In the genomic region with DNA sequence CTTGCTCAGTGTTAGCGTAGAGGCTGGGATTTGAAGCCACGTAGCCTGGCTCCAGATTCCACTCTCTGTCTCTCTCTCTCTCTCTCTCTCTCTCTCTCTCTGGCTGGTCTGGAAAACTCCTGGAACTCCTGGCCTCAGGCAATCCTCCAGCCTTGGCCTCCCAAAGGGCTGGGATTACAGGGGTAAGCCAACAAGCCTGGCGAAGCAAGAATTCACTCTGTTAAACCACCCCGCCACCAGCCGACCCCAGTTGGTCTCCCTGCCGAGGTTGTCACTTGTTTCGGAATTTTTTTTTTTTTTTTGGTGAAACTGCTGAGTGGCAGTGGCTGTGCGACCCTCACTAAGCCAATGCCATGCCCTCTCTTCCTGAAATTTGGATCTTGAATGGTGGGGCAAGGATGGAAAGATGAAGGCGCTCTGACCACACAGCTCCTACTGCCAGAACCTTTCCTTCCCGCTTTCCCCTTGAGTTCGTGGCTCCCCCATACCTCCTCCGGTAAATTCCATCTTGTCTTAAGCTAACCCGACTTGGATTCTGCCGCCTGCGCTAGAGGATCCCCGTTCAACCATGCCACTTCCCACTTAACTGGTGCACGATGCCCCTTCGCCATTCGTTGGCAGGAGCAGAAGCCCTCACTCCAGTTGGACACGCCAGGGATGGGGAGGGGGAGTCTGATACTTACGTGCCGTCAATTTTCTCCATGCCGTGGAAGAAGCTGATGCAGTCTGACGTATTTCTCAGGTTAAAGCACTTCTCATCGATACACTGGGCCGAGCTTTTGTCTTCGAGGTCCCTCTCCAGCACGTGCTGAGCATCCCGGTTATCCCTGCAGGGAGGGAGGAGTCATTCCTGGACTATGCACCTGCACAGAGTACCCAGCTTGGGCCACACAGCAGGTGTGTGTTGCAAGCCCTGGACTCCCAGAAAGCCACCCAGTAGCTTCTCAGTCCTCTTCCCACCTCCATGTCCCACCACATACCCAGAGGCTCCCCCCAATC, we compare ENCODE assay signal across 1 cellular context.
A peak's percentile ranks its signal among the peaks of the same experiment; 100 is the strongest.
TF ChIP-seq lines count a peak whose summit lies in the region.

No MANE protein-coding gene starts in this region.

TF ChIP-seq in HepG2, 621 proteins besides CTCF, POLR2A, EP300 and RAD21 (continued from another document and continues in another):
- TF ChIP-seq HES4 (CRISPR knock-in tag; IDR thresholded peaks at IDR 0.05; ENCODE audit: borderline replicate concordance) (no peak), MAZ (IDR thresholded peaks at IDR 0.05; ENCODE audit: borderline replicate concordance, low read depth, low read length) (no peak), MAZ (CRISPR knock-in tag; IDR thresholded peaks at IDR 0.05; ENCODE audit: low read depth) (0 out of 2 replicates have a peak, but pooled peaks have one; percentile 37), TEAD3 (CRISPR knock-in tag; optimal IDR thresholded peaks at IDR 0.05; ENCODE audit: borderline replicate concordance) (peak; percentile 35), NFYC (CRISPR knock-in tag; IDR thresholded peaks at IDR 0.05) (no peak), ZNF484 (CRISPR knock-in tag; IDR thresholded peaks at IDR 0.05; ENCODE audit: borderline replicate concordance, low read depth) (no peak), ZNF768 (CRISPR knock-in tag; IDR thresholded peaks at IDR 0.05) (peak; percentile 73; the same call in 1 of the 2 replicates), ZFY (CRISPR knock-in tag; IDR thresholded peaks at IDR 0.05) (0 out of 2 replicates have a peak, but pooled peaks have one; percentile 9), RBFOX2 (IDR thresholded peaks at IDR 0.05; ENCODE audit: low read depth, low read length) (no peak), POLR2AphosphoS5 (IDR thresholded peaks at IDR 0.05; ENCODE audit: low read depth, low read length) (no peak), ZNF101 (CRISPR knock-in tag; IDR thresholded peaks at IDR 0.05; ENCODE audit: borderline replicate concordance, low read depth) (no peak), KDM5B (CRISPR knock-in tag; IDR thresholded peaks at IDR 0.05; ENCODE audit: borderline replicate concordance) (peak; percentile 36; the same call in 1 of the 2 replicates), ZNF788 (CRISPR knock-in tag; IDR thresholded peaks at IDR 0.05; ENCODE audit: borderline replicate concordance) (peak; percentile 67), CEBPB (IDR thresholded peaks at IDR 0.05; ENCODE audit: borderline replicate concordance, low read depth, low read length) (peak; percentile 78), HNF4G (IDR thresholded peaks at IDR 0.05; ENCODE audit: borderline replicate concordance, low read depth, low read length) (peak; percentile 57; the same call in 1 of the 2 replicates), HNF4G (CRISPR knock-in tag; IDR thresholded peaks at IDR 0.05; ENCODE audit: borderline replicate concordance, low read depth) (no peak), ZBTB7A (CRISPR knock-in tag; IDR thresholded peaks at IDR 0.05) (0 out of 2 replicates have a peak, but pooled peaks have one; percentile 30), MTA1 (CRISPR knock-in tag; IDR thresholded peaks at IDR 0.05; ENCODE audit: borderline replicate concordance) (no peak), MEF2D (CRISPR knock-in tag; IDR thresholded peaks at IDR 0.05) (0 out of 2 replicates have a peak, but pooled peaks have one; percentile 18), SP2 (CRISPR knock-in tag; IDR thresholded peaks at IDR 0.05) (no peak), ATF7 (IDR thresholded peaks at IDR 0.05) (no peak), ATF7 (CRISPR knock-in tag; IDR thresholded peaks at IDR 0.05) (no peak), PITX1 (CRISPR knock-in tag; IDR thresholded peaks at IDR 0.05) (0 out of 2 replicates have a peak, but pooled peaks have one; percentile 26), HCFC1 (IDR thresholded peaks at IDR 0.05; ENCODE audit: low read depth, low read length) (no peak), RAD51 (IDR thresholded peaks at IDR 0.05; ENCODE audit: borderline replicate concordance) (no peak)
- TF ChIP-seq, protein P1, sequence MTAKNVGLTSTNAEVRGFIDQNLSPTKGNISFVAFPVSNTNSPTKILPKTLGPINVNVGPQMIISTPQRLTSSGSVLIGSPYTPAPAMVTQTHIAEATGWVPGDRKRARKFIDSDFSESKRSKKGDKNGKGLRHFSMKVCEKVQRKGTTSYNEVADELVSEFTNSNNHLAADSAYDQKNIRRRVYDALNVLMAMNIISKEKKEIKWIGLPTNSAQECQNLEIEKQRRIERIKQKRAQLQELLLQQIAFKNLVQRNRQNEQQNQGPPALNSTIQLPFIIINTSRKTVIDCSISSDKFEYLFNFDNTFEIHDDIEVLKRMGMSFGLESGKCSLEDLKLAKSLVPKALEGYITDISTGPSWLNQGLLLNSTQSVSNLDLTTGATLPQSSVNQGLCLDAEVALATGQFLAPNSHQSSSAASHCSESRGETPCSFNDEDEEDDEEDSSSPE (CRISPR knock-in tag; IDR thresholded peaks at IDR 0.05): peak; percentile 72
- TF ChIP-seq, protein P2, sequence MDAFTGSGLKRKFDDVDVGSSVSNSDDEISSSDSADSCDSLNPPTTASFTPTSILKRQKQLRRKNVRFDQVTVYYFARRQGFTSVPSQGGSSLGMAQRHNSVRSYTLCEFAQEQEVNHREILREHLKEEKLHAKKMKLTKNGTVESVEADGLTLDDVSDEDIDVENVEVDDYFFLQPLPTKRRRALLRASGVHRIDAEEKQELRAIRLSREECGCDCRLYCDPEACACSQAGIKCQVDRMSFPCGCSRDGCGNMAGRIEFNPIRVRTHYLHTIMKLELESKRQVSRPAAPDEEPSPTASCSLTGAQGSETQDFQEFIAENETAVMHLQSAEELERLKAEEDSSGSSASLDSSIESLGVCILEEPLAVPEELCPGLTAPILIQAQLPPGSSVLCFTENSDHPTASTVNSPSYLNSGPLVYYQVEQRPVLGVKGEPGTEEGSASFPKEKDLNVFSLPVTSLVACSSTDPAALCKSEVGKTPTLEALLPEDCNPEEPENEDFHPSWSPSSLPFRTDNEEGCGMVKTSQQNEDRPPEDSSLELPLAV (CRISPR knock-in tag; conservative IDR thresholded peaks at IDR 0.05; ENCODE audit: low read depth): 0 out of 2 replicates have a peak, but pooled peaks have one; percentile 30
- TF ChIP-seq, protein P3, sequence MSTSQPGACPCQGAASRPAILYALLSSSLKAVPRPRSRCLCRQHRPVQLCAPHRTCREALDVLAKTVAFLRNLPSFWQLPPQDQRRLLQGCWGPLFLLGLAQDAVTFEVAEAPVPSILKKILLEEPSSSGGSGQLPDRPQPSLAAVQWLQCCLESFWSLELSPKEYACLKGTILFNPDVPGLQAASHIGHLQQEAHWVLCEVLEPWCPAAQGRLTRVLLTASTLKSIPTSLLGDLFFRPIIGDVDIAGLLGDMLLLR (CRISPR knock-in tag; IDR thresholded peaks at IDR 0.05): no peak
- TF ChIP-seq, protein P4, sequence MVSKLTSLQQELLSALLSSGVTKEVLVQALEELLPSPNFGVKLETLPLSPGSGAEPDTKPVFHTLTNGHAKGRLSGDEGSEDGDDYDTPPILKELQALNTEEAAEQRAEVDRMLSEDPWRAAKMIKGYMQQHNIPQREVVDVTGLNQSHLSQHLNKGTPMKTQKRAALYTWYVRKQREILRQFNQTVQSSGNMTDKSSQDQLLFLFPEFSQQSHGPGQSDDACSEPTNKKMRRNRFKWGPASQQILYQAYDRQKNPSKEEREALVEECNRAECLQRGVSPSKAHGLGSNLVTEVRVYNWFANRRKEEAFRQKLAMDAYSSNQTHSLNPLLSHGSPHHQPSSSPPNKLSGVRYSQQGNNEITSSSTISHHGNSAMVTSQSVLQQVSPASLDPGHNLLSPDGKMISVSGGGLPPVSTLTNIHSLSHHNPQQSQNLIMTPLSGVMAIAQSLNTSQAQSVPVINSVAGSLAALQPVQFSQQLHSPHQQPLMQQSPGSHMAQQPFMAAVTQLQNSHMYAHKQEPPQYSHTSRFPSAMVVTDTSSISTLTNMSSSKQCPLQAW (CRISPR knock-in tag; IDR thresholded peaks at IDR 0.05): no peak
- TF ChIP-seq, protein P5, sequence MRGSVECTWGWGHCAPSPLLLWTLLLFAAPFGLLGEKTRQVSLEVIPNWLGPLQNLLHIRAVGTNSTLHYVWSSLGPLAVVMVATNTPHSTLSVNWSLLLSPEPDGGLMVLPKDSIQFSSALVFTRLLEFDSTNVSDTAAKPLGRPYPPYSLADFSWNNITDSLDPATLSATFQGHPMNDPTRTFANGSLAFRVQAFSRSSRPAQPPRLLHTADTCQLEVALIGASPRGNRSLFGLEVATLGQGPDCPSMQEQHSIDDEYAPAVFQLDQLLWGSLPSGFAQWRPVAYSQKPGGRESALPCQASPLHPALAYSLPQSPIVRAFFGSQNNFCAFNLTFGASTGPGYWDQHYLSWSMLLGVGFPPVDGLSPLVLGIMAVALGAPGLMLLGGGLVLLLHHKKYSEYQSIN (CRISPR knock-in tag; IDR thresholded peaks at IDR 0.05; ENCODE audit: borderline replicate concordance): no peak
- TF ChIP-seq, protein P6, sequence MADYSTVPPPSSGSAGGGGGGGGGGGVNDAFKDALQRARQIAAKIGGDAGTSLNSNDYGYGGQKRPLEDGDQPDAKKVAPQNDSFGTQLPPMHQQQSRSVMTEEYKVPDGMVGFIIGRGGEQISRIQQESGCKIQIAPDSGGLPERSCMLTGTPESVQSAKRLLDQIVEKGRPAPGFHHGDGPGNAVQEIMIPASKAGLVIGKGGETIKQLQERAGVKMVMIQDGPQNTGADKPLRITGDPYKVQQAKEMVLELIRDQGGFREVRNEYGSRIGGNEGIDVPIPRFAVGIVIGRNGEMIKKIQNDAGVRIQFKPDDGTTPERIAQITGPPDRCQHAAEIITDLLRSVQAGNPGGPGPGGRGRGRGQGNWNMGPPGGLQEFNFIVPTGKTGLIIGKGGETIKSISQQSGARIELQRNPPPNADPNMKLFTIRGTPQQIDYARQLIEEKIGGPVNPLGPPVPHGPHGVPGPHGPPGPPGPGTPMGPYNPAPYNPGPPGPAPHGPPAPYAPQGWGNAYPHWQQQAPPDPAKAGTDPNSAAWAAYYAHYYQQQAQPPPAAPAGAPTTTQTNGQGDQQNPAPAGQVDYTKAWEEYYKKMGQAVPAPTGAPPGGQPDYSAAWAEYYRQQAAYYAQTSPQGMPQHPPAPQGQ (CRISPR knock-in tag; IDR thresholded peaks at IDR 0.05; ENCODE audit: borderline replicate concordance): no peak
- TF ChIP-seq, protein P7, sequence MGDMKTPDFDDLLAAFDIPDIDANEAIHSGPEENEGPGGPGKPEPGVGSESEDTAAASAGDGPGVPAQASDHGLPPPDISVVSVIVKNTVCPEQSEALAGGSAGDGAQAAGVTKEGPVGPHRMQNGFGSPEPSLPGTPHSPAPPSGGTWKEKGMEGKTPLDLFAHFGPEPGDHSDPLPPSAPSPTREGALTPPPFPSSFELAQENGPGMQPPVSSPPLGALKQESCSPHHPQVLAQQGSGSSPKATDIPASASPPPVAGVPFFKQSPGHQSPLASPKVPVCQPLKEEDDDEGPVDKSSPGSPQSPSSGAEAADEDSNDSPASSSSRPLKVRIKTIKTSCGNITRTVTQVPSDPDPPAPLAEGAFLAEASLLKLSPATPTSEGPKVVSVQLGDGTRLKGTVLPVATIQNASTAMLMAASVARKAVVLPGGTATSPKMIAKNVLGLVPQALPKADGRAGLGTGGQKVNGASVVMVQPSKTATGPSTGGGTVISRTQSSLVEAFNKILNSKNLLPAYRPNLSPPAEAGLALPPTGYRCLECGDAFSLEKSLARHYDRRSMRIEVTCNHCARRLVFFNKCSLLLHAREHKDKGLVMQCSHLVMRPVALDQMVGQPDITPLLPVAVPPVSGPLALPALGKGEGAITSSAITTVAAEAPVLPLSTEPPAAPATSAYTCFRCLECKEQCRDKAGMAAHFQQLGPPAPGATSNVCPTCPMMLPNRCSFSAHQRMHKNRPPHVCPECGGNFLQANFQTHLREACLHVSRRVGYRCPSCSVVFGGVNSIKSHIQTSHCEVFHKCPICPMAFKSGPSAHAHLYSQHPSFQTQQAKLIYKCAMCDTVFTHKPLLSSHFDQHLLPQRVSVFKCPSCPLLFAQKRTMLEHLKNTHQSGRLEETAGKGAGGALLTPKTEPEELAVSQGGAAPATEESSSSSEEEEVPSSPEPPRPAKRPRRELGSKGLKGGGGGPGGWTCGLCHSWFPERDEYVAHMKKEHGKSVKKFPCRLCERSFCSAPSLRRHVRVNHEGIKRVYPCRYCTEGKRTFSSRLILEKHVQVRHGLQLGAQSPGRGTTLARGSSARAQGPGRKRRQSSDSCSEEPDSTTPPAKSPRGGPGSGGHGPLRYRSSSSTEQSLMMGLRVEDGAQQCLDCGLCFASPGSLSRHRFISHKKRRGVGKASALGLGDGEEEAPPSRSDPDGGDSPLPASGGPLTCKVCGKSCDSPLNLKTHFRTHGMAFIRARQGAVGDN (CRISPR knock-in tag; IDR thresholded peaks at IDR 0.05): peak; percentile 64
- TF ChIP-seq, protein P8, sequence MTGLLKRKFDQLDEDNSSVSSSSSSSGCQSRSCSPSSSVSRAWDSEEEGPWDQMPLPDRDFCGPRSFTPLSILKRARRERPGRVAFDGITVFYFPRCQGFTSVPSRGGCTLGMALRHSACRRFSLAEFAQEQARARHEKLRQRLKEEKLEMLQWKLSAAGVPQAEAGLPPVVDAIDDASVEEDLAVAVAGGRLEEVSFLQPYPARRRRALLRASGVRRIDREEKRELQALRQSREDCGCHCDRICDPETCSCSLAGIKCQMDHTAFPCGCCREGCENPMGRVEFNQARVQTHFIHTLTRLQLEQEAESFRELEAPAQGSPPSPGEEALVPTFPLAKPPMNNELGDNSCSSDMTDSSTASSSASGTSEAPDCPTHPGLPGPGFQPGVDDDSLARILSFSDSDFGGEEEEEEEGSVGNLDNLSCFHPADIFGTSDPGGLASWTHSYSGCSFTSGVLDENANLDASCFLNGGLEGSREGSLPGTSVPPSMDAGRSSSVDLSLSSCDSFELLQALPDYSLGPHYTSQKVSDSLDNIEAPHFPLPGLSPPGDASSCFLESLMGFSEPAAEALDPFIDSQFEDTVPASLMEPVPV (CRISPR knock-in tag; IDR thresholded peaks at IDR 0.05): 0 out of 2 replicates have a peak, but pooled peaks have one; percentile 40
- TF ChIP-seq, protein P9, sequence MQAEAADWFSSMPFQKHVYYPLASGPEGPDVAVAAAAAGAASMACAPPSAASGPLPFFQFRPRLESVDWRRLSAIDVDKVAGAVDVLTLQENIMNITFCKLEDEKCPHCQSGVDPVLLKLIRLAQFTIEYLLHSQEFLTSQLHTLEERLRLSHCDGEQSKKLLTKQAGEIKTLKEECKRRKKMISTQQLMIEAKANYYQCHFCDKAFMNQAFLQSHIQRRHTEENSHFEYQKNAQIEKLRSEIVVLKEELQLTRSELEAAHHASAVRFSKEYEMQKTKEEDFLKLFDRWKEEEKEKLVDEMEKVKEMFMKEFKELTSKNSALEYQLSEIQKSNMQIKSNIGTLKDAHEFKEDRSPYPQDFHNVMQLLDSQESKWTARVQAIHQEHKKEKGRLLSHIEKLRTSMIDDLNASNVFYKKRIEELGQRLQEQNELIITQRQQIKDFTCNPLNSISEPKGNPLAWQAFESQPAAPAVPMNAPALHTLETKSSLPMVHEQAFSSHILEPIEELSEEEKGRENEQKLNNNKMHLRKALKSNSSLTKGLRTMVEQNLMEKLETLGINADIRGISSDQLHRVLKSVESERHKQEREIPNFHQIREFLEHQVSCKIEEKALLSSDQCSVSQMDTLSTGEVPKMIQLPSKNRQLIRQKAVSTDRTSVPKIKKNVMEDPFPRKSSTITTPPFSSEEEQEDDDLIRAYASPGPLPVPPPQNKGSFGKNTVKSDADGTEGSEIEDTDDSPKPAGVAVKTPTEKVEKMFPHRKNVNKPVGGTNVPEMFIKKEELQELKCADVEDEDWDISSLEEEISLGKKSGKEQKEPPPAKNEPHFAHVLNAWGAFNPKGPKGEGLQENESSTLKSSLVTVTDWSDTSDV (CRISPR knock-in tag; IDR thresholded peaks at IDR 0.05): peak; percentile 84; the same call in 1 of the 2 replicates
